ENCODE assay signal across 1 cellular context in genomic region chr3:139358857-139359562, GRCh38.
TF ChIP-seq lines count a peak whose summit lies in the region.

No MANE protein-coding gene starts in this region.

TF ChIP-seq in GM23338, 12 proteins besides CTCF, POLR2A, EP300 and RAD21 (continued from another document):
- no peak for TF ChIP-seq ZNF462 (CRISPR knock-in tag; IDR thresholded peaks at IDR 0.05)
